ENCODE assay signal across 17 cellular contexts in the genomic region with DNA sequence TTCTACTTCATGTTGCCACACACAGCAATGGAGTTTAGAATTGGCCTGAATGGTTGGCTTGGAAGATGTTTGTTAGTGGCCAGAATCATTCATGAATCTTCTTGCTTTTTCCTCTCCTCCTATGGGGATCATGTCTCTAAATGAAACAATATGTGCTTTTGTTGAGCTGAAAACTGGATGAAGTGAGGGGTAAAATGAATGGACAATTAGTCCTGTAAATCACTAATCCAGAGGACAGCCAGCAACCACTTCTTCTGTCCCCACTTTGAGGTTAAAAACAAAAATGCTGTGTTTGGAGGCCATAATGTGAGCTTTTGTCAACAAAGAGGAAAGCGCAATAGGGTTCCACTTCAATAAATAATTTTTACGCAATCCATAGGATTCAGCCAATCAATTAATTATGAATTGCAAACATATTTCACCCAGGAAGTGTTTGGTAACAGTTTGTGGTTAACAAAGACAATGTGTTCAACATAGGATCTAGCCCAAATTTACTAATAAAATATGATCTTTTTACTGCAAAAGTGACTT. TPM values are rescaled to one million over a fixed set of nuclear protein-coding genes. Genes with fewer than 3 reads are reported as not detected.
"Had no signal": no experiment of that assay in that cellular context is flagged by ENCODE, and none has a peak within 500 bp of the region (broad histone marks: within the 10 kb centered on the region; RNA-seq: fewer than 3 reads in every experiment).

No MANE protein-coding gene starts in this region.

- ATAC-seq: heart left ventricle, left lobe of liver, mucosa of descending colon had no signal

- DNase-seq: colonic mucosa; dermis blood vessel endothelial cell; esophagus squamous epithelium; heart left ventricle; hippocampal formation; kidney glomerular epithelial cell; mammary epithelial cell; mucosa of descending colon; posterior cingulate gyrus; small intestine; stimulated activated CD4-positive, alpha-beta T cell treated with anti-CD3 and anti-CD28 coated beads, Interleukin-12 subunit alpha, Interleukin-12 subunit beta, amount 100 ng/mL, for 4 hours; stimulated activated naive CD4-positive, alpha-beta T cell; thyroid gland had no signal

- H3K9me3 Mint-ChIP-seq: naive thymus-derived CD8-positive, alpha-beta T cell; type B pancreatic cell had no signal

- H3K36me3 Mint-ChIP-seq: type B pancreatic cell had no signal

- H3K27ac Mint-ChIP-seq: type B pancreatic cell had no signal

RNA-seq across cellular contexts. Expression of a gene that starts 30.7 kb away (rescaled TPM):
- polyA plus RNA-seq: neural cell had no signal
